Comparison of ENCODE assay signal across 1 cellular context in genomic region chr3:98885851-98886250, GRCh38.
TF ChIP-seq lines count a peak whose summit lies in the region.

No MANE protein-coding gene starts in this region.

TF ChIP-seq in SK-N-SH, 30 proteins besides CTCF, POLR2A, EP300 and RAD21:
- no peak for TF ChIP-seq SMC3 (IDR thresholded peaks at IDR 0.05; ENCODE audit: low read depth, low read length)
- peak; percentile 36; the same call in 1 of the 2 replicates for TF ChIP-seq NFIC (IDR thresholded peaks at IDR 0.05; ENCODE audit: borderline replicate concordance)
